ENCODE assay signal across 32 cellular contexts in the genomic region with DNA sequence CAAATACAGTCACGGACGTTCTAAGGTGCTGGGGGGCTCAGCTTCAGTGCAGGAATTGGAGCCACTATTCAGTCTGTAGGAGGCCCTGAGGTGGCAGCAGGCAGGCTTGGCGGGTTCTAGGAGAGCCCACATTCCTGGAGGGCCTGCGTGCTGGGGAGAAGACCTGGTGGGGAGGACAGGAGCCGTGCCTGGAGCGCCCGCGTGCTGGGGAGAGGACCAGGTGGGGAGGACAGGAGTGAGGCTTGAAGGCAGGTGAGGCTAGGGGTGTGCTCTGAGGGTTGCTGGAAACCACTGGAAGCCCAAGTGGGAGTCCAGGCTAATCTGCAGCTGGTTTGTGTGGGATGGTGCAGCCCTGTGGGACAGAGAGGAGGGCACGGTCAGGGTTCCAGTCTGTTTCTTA. TPM values are rescaled to one million over a fixed set of nuclear protein-coding genes. Genes with fewer than 3 reads are reported as not detected.
A peak's percentile ranks its signal among the peaks of the same experiment; 100 is the strongest.
DNase-seq lines count a peak whose midpoint lies in the region; ATAC-seq and TF ChIP-seq lines count a peak whose summit lies in the region.
"Had no signal": no experiment of that assay in that cellular context is flagged by ENCODE, and none has a peak within 500 bp of the region (broad histone marks: within the 10 kb centered on the region; RNA-seq: fewer than 3 reads in every experiment).

No MANE protein-coding gene starts in this region.

- H2AFZ ChIP-seq in hepatocyte: no peak overlapping the region

- no peaks in the 10 kb centered on the region for H3K9me3 Mint-ChIP-seq in stimulated activated effector memory CD8-positive, alpha-beta T cell treated with anti-CD3 and anti-CD28 coated beads, Interleukin-12 subunit alpha, Interleukin-12 subunit beta, amount 100 ng/mL, for 72 hours
- H3K9me3 Mint-ChIP-seq: activated CD4-positive, alpha-beta memory T cell treated with anti-CD3 and anti-CD28 coated beads, Interleukin-2, amount 10 ng/mL, durations not matched to agents 7 days and 5 days; activated naive CD4-positive, alpha-beta T cell treated with anti-CD3 and anti-CD28 coated beads, Interleukin-2, amount 50 U/mL, for 24 hours; activated T-helper 2 cell treated with anti-CD3 and anti-CD28 coated beads, Interferon-gamma antibody, Interleukin-2, Interleukin-4, amounts not matched to agents 10 μg/mL and 5 μg/mL and 100 μg/mL, durations not matched to agents 14 hours and 24 hours and 36 hours; CD8-positive, alpha-beta T cell; natural killer cell treated with Interleukin-12 subunit alpha and Interleukin-12 subunit beta and Interleukin-15 and Interleukin-18, amount 100 ng/mL, for 72 hours; stimulated activated naive B cell treated with anti-CD40 and anti-IgM and Interleukin-4, amounts not matched to agents 10 μg/mL and 1 μg/mL and 100 μg/mL, for 72 hours had no signal

- peaks cover 9% of the 10 kb centered on the region for H3K4me1 Mint-ChIP-seq in stimulated activated effector memory CD8-positive, alpha-beta T cell treated with anti-CD3 and anti-CD28 coated beads, Interleukin-12 subunit alpha, Interleukin-12 subunit beta, amount 100 ng/mL, for 72 hours

- H4K20me1 ChIP-seq in hepatocyte (ENCODE audit: insufficient read depth, poor library complexity, severe bottlenecking): no peaks in the 10 kb centered on the region

- peaks cover 20% of the 10 kb centered on the region for H3K36me3 Mint-ChIP-seq in stimulated activated effector memory CD8-positive, alpha-beta T cell treated with anti-CD3 and anti-CD28 coated beads, Interleukin-12 subunit alpha, Interleukin-12 subunit beta, amount 100 ng/mL, for 72 hours
- H3K36me3 Mint-ChIP-seq: activated naive CD4-positive, alpha-beta T cell treated with anti-CD3 and anti-CD28 coated beads, Interleukin-2, amount 50 U/mL, for 24 hours; CD8-positive, alpha-beta T cell; natural killer cell treated with Interleukin-12 subunit alpha and Interleukin-12 subunit beta and Interleukin-15 and Interleukin-18, amount 100 ng/mL, for 72 hours had no signal

- TF ChIP-seq CTCF in cardiac muscle cell (IDR thresholded peaks at IDR 0.05; ENCODE audit: low read depth, low read length) (no peak), RWPE1 (conservative IDR thresholded peaks at IDR 0.05; ENCODE audit: low read depth) (no peak), hepatocyte (IDR thresholded peaks at IDR 0.05; ENCODE audit: poor library complexity) (no peak)

- POLR2A ChIA-PET in RWPE1 (lab: Yijun Ruan, JAX; ENCODE audit: low non-redundant PET): interaction anchor here (0.6 kb wide), 1 partner anchor 77 kb away, joined by 3 read pairs; no protein-coding TSS in a partner anchor

- H3K27me3 ChIP-seq in cardiac muscle cell (no peaks in the 10 kb centered on the region), hepatocyte (no peaks in the 10 kb centered on the region), subcutaneous abdominal adipose tissue (ENCODE audit: control insufficient read depth in 5 of 5, insufficient read depth in 4 of 5, low read length in 5 of 5) (no peaks in the 10 kb centered on the region)
- H3K27me3 ChIP-seq: esophagus squamous epithelium, pancreas, right atrium auricular region had no signal

- H3K9me3 ChIP-seq in cardiac muscle cell (ENCODE audit: low read depth) (no peaks in the 10 kb centered on the region), hepatocyte (ENCODE audit: low read depth) (no peaks in the 10 kb centered on the region), subcutaneous abdominal adipose tissue (ENCODE audit: control insufficient read depth in 5 of 5, low read length in 5 of 5) (no peaks in the 10 kb centered on the region)
- H3K9me3 ChIP-seq: esophagus squamous epithelium, mucosa of descending colon, pancreas, right atrium auricular region had no signal

- no peak for DNase-seq in cardiac muscle cell (ENCODE audit: low read depth in 1 of 2, low spot score in 1 of 2)
- DNase-seq in cardiac septum (ENCODE audit: low spot score): no peak
- no peak for DNase-seq in RWPE1 (ENCODE audit: low spot score)
- DNase-seq in hepatocyte (ENCODE audit: low spot score): no peak
- DNase-seq in substantia nigra (lab: John Stamatoyannopoulos, UW): no peak
- no peak for DNase-seq in stimulated activated effector memory CD8-positive, alpha-beta T cell treated with anti-CD3 and anti-CD28 coated beads, Interleukin-12 subunit alpha, Interleukin-12 subunit beta, amount 100 ng/mL, for 72 hours (ENCODE audit: low spot score in 2 of 2)
- no peak for DNase-seq in ACHN
- DNase-seq: activated CD4-positive, alpha-beta memory T cell treated with anti-CD3 and anti-CD28 coated beads, Interleukin-2, amount 10 ng/mL, durations not matched to agents 7 days and 5 days; activated CD4-positive, alpha-beta T cell treated with anti-CD3 and anti-CD28 coated beads for 1 hour; activated CD8-positive, alpha-beta memory T cell treated with anti-CD3 and anti-CD28 coated beads, Interleukin-2, amount 50 U/mL, for 48 hours; CD8-positive, alpha-beta T cell; DMS53; esophagus squamous epithelium; foreskin melanocyte; GDM1; HCEC 1CT; hippocampal formation; KBM-7; NCI-H1105; NCI-H1930; NCI-H526 treated with DMSO at 0.1 percent for 48 hours; pancreas; RPMI8226; stimulated activated CD4-positive, alpha-beta T cell treated with anti-CD3 and anti-CD28 coated beads, Interleukin-4, amount 100 ng/mL, for 24 hours; stimulated activated naive B cell treated with anti-CD40 and anti-IgM and Interleukin-4, amounts not matched to agents 10 μg/mL and 1 μg/mL and 100 μg/mL, for 72 hours had no signal

- 64% methylated on average over 9 of the region's 9 CpGs for WGBS in hepatocyte (ENCODE audit: low lambda C conversion rate, missing lambda C conversion rate)

- H3K36me3 ChIP-seq in cardiac muscle cell (no peaks in the 10 kb centered on the region), hepatocyte (replicated peaks; ENCODE audit: insufficient read depth, low read depth) (no peaks in the 10 kb centered on the region), subcutaneous abdominal adipose tissue (ENCODE audit: control insufficient read depth in 5 of 5, insufficient read depth in 5 of 5, low read length in 5 of 5) (peaks cover 0 to 3% (median 0%) of the 10 kb centered on the region in 5 donors)
- H3K36me3 ChIP-seq: esophagus squamous epithelium, pancreas, right atrium auricular region had no signal

- no peaks in the 10 kb centered on the region for H3K9me2 ChIP-seq in hepatocyte (replicated peaks; ENCODE audit: insufficient read depth)

- intact Hi-C loops in cardiac septum (cut with DNase I): no loop called here

- in situ Hi-C loops in ACHN (cut with HindIII; ENCODE audit: low pct_ligation_motif_present, low pct_unique_long_range_greater_than_20kb, low sequenced_read_pairs): no loop called here

- peak overlapping the region; percentile 10 for H3K4me2 ChIP-seq in hepatocyte

- no peak overlapping the region for H3K9ac ChIP-seq in subcutaneous abdominal adipose tissue (ENCODE audit: low read length in 5 of 5)

- CTCF ChIA-PET in RWPE1 (lab: Yijun Ruan, JAX): interaction anchor here (0.6 kb wide), 1 partner anchor 16 kb away, joined by 5 read pairs; no protein-coding TSS in a partner anchor

- no peak for ATAC-seq in stimulated activated effector memory CD8-positive, alpha-beta T cell treated with anti-CD3 and anti-CD28 coated beads, Interleukin-12 subunit alpha, Interleukin-12 subunit beta, amount 100 ng/mL, for 72 hours
- ATAC-seq: CD8-positive, alpha-beta T cell; natural killer cell treated with Interleukin-12 subunit alpha and Interleukin-12 subunit beta and Interleukin-15 and Interleukin-18, amount 100 ng/mL, for 72 hours; pancreas; stimulated activated naive B cell treated with anti-CD40 and anti-IgM and Interleukin-4, amounts not matched to agents 10 μg/mL and 1 μg/mL and 100 μg/mL, for 72 hours had no signal

- H3K27ac ChIP-seq in cardiac muscle cell (peak overlapping the region; percentile 68), RWPE1 (0 out of 2 replicates have a peak overlapping the region, but pooled peaks have one; percentile 9), hepatocyte (peak overlapping the region; percentile 73), subcutaneous abdominal adipose tissue (ENCODE audit: low read depth, low read length) (peak overlapping the region; percentile 72), substantia nigra (ENCODE audit: low read depth, low read length, poor library complexity, severe bottlenecking) (no peak overlapping the region)
- H3K27ac ChIP-seq: coronary artery, esophagus squamous epithelium, pancreas had no signal

- H3K27ac Mint-ChIP-seq in stimulated activated effector memory CD8-positive, alpha-beta T cell treated with anti-CD3 and anti-CD28 coated beads, Interleukin-12 subunit alpha, Interleukin-12 subunit beta, amount 100 ng/mL, for 72 hours: no peak overlapping the region
- H3K27ac Mint-ChIP-seq: activated naive CD4-positive, alpha-beta T cell treated with anti-CD3 and anti-CD28 coated beads, Interleukin-2, amount 50 U/mL, for 24 hours; activated T-helper 2 cell treated with anti-CD3 and anti-CD28 coated beads, Interferon-gamma antibody, Interleukin-2, Interleukin-4, amounts not matched to agents 10 μg/mL and 5 μg/mL and 100 μg/mL, durations not matched to agents 14 hours and 24 hours and 36 hours; CD8-positive, alpha-beta T cell; natural killer cell treated with Interleukin-12 subunit alpha and Interleukin-12 subunit beta and Interleukin-15 and Interleukin-18, amount 100 ng/mL, for 72 hours; stimulated activated naive B cell treated with anti-CD40 and anti-IgM and Interleukin-4, amounts not matched to agents 10 μg/mL and 1 μg/mL and 100 μg/mL, for 72 hours had no signal

- H3K4me1 ChIP-seq in cardiac muscle cell (ENCODE audit: low read depth) (peaks cover 34% of the 10 kb centered on the region), hepatocyte (ENCODE audit: insufficient read depth) (peaks cover 15% of the 10 kb centered on the region), subcutaneous abdominal adipose tissue (ENCODE audit: control insufficient read depth in 5 of 5, insufficient read depth in 5 of 5, low read length in 5 of 5) (peaks cover 11 to 82% (median 62%) of the 10 kb centered on the region in 5 donors)
- H3K4me1 ChIP-seq: pancreas had no signal

- H3K4me3 Mint-ChIP-seq in stimulated activated effector memory CD8-positive, alpha-beta T cell treated with anti-CD3 and anti-CD28 coated beads, Interleukin-12 subunit alpha, Interleukin-12 subunit beta, amount 100 ng/mL, for 72 hours: no peak overlapping the region
- H3K4me3 Mint-ChIP-seq: activated CD4-positive, alpha-beta memory T cell treated with anti-CD3 and anti-CD28 coated beads, Interleukin-2, amount 10 ng/mL, durations not matched to agents 7 days and 5 days; activated naive CD4-positive, alpha-beta T cell treated with anti-CD3 and anti-CD28 coated beads, Interleukin-2, amount 50 U/mL, for 24 hours; CD8-positive, alpha-beta T cell; natural killer cell treated with Interleukin-12 subunit alpha and Interleukin-12 subunit beta and Interleukin-15 and Interleukin-18, amount 100 ng/mL, for 72 hours; stimulated activated naive B cell treated with anti-CD40 and anti-IgM and Interleukin-4, amounts not matched to agents 10 μg/mL and 1 μg/mL and 100 μg/mL, for 72 hours had no signal

- H3K79me2 ChIP-seq in hepatocyte: no peaks in the 10 kb centered on the region

- H3K4me3 ChIP-seq in cardiac muscle cell (no peak overlapping the region), hepatocyte (no peak overlapping the region), subcutaneous abdominal adipose tissue (ENCODE audit: low read depth in 1 of 5, low read length in 5 of 5) (no peak overlapping the region)
- H3K4me3 ChIP-seq: coronary artery, esophagus squamous epithelium, mucosa of descending colon, pancreas, right atrium auricular region had no signal

RNA-seq across cellular contexts. Expression of gene RHOF, which starts 23.1 kb away (rescaled TPM):
- total RNA-seq in cardiac muscle cell (30.0 and 56.3 TPM in 2 replicates), cardiac septum (20.9 TPM), hepatocyte (38.7 and 45.3 TPM in 2 replicates)
- polyA plus RNA-seq in cardiac muscle cell (21.5 and 27.4 TPM in 2 replicates), hepatocyte (40.4 and 43.6 TPM in 2 replicates)

RNA-seq across cellular contexts. Expression of gene SETD1B, which starts 33.4 kb away (rescaled TPM):
- total RNA-seq in cardiac muscle cell: 8.0 and 15.1 TPM in 2 replicates
- polyA plus RNA-seq in cardiac muscle cell: 2.4 and 3.8 TPM in 2 replicates
- 13.0 TPM for total RNA-seq in cardiac septum
- total RNA-seq in hepatocyte: 2.7 and 3.8 TPM in 2 replicates
- polyA plus RNA-seq in hepatocyte: 2.5 and 2.7 TPM in 2 replicates

RNA-seq across cellular contexts. Expression of gene TMEM120B, which starts 57.8 kb away (rescaled TPM):
- 11.7 and 30.7 TPM in 2 replicates for total RNA-seq in cardiac muscle cell
- 19.7 and 23.0 TPM in 2 replicates for polyA plus RNA-seq in cardiac muscle cell
- 6.2 TPM for total RNA-seq in cardiac septum
- 4.7 and 9.5 TPM in 2 replicates for total RNA-seq in hepatocyte
- polyA plus RNA-seq in hepatocyte: 5.5 and 11.5 TPM in 2 replicates
